25 cellular contexts compared by ENCODE assay signal in the genomic region with DNA sequence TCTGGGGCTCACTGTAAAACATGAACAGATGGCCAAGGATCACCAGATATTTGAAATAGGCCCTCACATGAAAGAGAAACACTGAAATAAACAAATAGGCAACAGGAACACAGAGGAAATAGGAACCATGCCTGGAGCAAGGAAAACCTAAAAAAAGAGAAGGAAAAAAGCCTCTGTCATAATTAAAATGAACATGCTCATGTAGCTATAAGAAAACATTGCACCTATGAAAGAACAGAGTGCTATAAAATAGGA.
"Had no signal": no experiment of that assay in that cellular context is flagged by ENCODE, and none has a peak within 500 bp of the region (broad histone marks: within the 10 kb centered on the region; RNA-seq: fewer than 3 reads in every experiment).

No MANE protein-coding gene starts in this region.

- H3K36me3 ChIP-seq: colonic mucosa, gastrocnemius medialis, right atrium auricular region, transverse colon had no signal

- H3K4me1 ChIP-seq: colonic mucosa, gastrocnemius medialis, right atrium auricular region, testis, transverse colon had no signal

- H3K36me3 Mint-ChIP-seq: activated naive CD8-positive, alpha-beta T cell; natural killer cell treated with Interleukin-12 subunit alpha and Interleukin-12 subunit beta and Interleukin-15 and Interleukin-18, amount 100 ng/mL, for 72 hours had no signal

- H3K4me1 Mint-ChIP-seq: activated CD4-positive, alpha-beta memory T cell treated with anti-CD3 and anti-CD28 coated beads, Interleukin-2, amount 10 ng/mL, durations not matched to agents 7 days and 5 days; activated CD4-positive, alpha-beta T cell treated with anti-CD3 and anti-CD28 coated beads, Interleukin-2, amount 10 ng/mL, durations not matched to agents 7 days and 5 days; central memory CD8-positive, alpha-beta T cell had no signal

- H3K9me3 ChIP-seq: colonic mucosa, gastrocnemius medialis, mucosa of descending colon, right atrium auricular region, testis, transverse colon had no signal

- H3K27ac ChIP-seq: colonic mucosa, gastrocnemius medialis, hepatocyte, right atrium auricular region, testis, transverse colon had no signal

- H3K27ac Mint-ChIP-seq: activated CD4-positive, alpha-beta memory T cell treated with anti-CD3 and anti-CD28 coated beads, Interleukin-2, amount 10 ng/mL, durations not matched to agents 7 days and 5 days; activated CD4-positive, alpha-beta T cell treated with anti-CD3 and anti-CD28 coated beads, Interleukin-2, amount 10 ng/mL, durations not matched to agents 7 days and 5 days; activated naive CD8-positive, alpha-beta T cell; activated T-helper 2 cell treated with anti-CD3 and anti-CD28 coated beads, Interferon-gamma antibody, Interleukin-2, Interleukin-4, amounts not matched to agents 10 μg/mL and 5 μg/mL and 100 μg/mL, durations not matched to agents 14 hours and 24 hours and 36 hours; natural killer cell treated with Interleukin-12 subunit alpha and Interleukin-12 subunit beta and Interleukin-15 and Interleukin-18, amount 100 ng/mL, for 72 hours had no signal

- ATAC-seq: activated T-cell treated with anti-CD3 and anti-CD28 coated beads, Interleukin-2, amount 50 U/mL, for 4 hours; gastrocnemius medialis; left cardiac atrium; left ventricle myocardium superior; mucosa of descending colon; natural killer cell treated with Interleukin-12 subunit alpha and Interleukin-12 subunit beta and Interleukin-15 and Interleukin-18, amount 100 ng/mL, for 72 hours had no signal

- H3K4me3 Mint-ChIP-seq: activated CD4-positive, alpha-beta memory T cell treated with anti-CD3 and anti-CD28 coated beads, Interleukin-2, amount 10 ng/mL, durations not matched to agents 7 days and 5 days; activated CD4-positive, alpha-beta T cell treated with anti-CD3 and anti-CD28 coated beads, Interleukin-2, amount 10 ng/mL, durations not matched to agents 7 days and 5 days; activated naive CD8-positive, alpha-beta T cell; activated T-cell treated with anti-CD3 and anti-CD28 coated beads, Interleukin-2, amount 50 U/mL, for 4 hours; central memory CD8-positive, alpha-beta T cell; natural killer cell treated with Interleukin-12 subunit alpha and Interleukin-12 subunit beta and Interleukin-15 and Interleukin-18, amount 100 ng/mL, for 72 hours had no signal

- H3K9me3 Mint-ChIP-seq: activated CD4-positive, alpha-beta memory T cell treated with anti-CD3 and anti-CD28 coated beads, Interleukin-2, amount 10 ng/mL, durations not matched to agents 7 days and 5 days; activated CD4-positive, alpha-beta T cell treated with anti-CD3 and anti-CD28 coated beads, Interleukin-2, amount 10 ng/mL, durations not matched to agents 7 days and 5 days; activated T-cell treated with anti-CD3 and anti-CD28 coated beads, Interleukin-2, amount 50 U/mL, for 4 hours; activated T-helper 2 cell treated with anti-CD3 and anti-CD28 coated beads, Interferon-gamma antibody, Interleukin-2, Interleukin-4, amounts not matched to agents 10 μg/mL and 5 μg/mL and 100 μg/mL, durations not matched to agents 14 hours and 24 hours and 36 hours; central memory CD8-positive, alpha-beta T cell; natural killer cell treated with Interleukin-12 subunit alpha and Interleukin-12 subunit beta and Interleukin-15 and Interleukin-18, amount 100 ng/mL, for 72 hours had no signal

- H3K4me3 ChIP-seq: colonic mucosa, dorsolateral prefrontal cortex, gastrocnemius medialis, hepatocyte, mucosa of descending colon, right atrium auricular region, testis, transverse colon had no signal

- DNase-seq: activated CD4-positive, alpha-beta memory T cell treated with anti-CD3 and anti-CD28 coated beads, Interleukin-2, amount 10 ng/mL, durations not matched to agents 7 days and 5 days; activated CD4-positive, alpha-beta T cell treated with anti-CD3 and anti-CD28 coated beads for 1 hour; activated CD4-positive, alpha-beta T cell treated with anti-CD3 and anti-CD28 coated beads, Interleukin-2, amount 10 ng/mL, durations not matched to agents 7 days and 5 days; activated CD8-positive, alpha-beta memory T cell treated with anti-CD3 and anti-CD28 coated beads, Interleukin-2, amount 50 U/mL, for 48 hours; activated T-cell treated with anti-CD3 and anti-CD28 coated beads, Interleukin-2, amount 50 U/mL, for 4 hours; anterior cingulate cortex; colonic mucosa; effector memory CD4-positive, alpha-beta T cell; gastrocnemius medialis; islet precursor cell; left cardiac atrium; left ventricle myocardium superior; mucosa of descending colon; stimulated activated CD4-positive, alpha-beta T cell treated with anti-CD3 and anti-CD28 coated beads, Interleukin-15, amount 100 ng/mL, for 24 hours; stimulated activated CD4-positive, alpha-beta T cell treated with anti-CD3 and anti-CD28 coated beads, Interleukin-2, amount 100 ng/mL, for 24 hours; stimulated activated naive CD4-positive, alpha-beta T cell; testis; transverse colon had no signal

- H3K27me3 ChIP-seq: dorsolateral prefrontal cortex, right atrium auricular region, testis had no signal
